Comparison of ENCODE assay signal across 7 cellular contexts in genomic region chr17:39164675-39165143, GRCh38. TPM values are rescaled to one million over a fixed set of nuclear protein-coding genes. Genes with fewer than 3 reads are reported as not detected.
DNase-seq lines count a peak whose midpoint lies in the region; ATAC-seq and TF ChIP-seq lines count a peak whose summit lies in the region.

No MANE protein-coding gene starts in this region.

- H3K27me3 ChIP-seq in OCI-LY3 (ENCODE audit: low read depth, low read length) = peaks cover 4% of the 10 kb centered on the region
- H3K27me3 ChIP-seq in esophagus muscularis mucosa = no peaks in the 10 kb centered on the region
- H3K27me3 ChIP-seq in muscle layer of colon (ENCODE audit: control insufficient read depth in 1 of 2, insufficient read depth in 2 of 2, low read length in 2 of 2) = no peaks in the 10 kb centered on the region

- H3K4me3 ChIP-seq in OCI-LY3 (ENCODE audit: low read length) (no peak overlapping the region), esophagus muscularis mucosa (peak overlapping the region; percentile 48 to 62 (median 59)), muscle layer of colon (ENCODE audit: low read depth in 1 of 2, low read length in 2 of 2) (peak overlapping the region; percentile 9 to 94)

- no peaks in the 10 kb centered on the region for H3K36me3 ChIP-seq in OCI-LY3 (replicated peaks; ENCODE audit: low read depth, low read length)
- H3K36me3 ChIP-seq in esophagus muscularis mucosa = no peaks in the 10 kb centered on the region
- no peaks in the 10 kb centered on the region for H3K36me3 ChIP-seq in muscle layer of colon (ENCODE audit: insufficient read depth, low read length)

- intact Hi-C loops in esophagus muscularis mucosa (cut with DNase I) = no loop called here

- H2AFZ ChIP-seq in OCI-LY3 (ENCODE audit: low read depth, low read length) = no peak overlapping the region

- no peak for TF ChIP-seq POLR2A in esophagus muscularis mucosa (IDR thresholded peaks at IDR 0.05; ENCODE audit: low read depth)

- TF ChIP-seq EP300 in esophagus muscularis mucosa (IDR thresholded peaks at IDR 0.05) = no peak

- H3K27ac ChIP-seq in OCI-LY3 (ENCODE audit: low read length) (no peak overlapping the region), esophagus muscularis mucosa (replicated peaks in 1 of 4) (peak overlapping the region in 3 of 4 donors; percentile 31 to 54 (median 53)), muscle layer of colon (ENCODE audit: low read depth, low read length) (peak overlapping the region; percentile 41)

- DNase-seq in activated T-cell treated with anti-CD3 and anti-CD28 coated beads for 4 hours (peak; percentile 62), esophagus muscularis mucosa (ENCODE audit: extremely low spot score) (peak; percentile 95)
- DNase-seq in stimulated activated CD8-positive, alpha-beta memory T cell treated with anti-CD3 and anti-CD28 coated beads, Interleukin-4, amount 100 ng/mL, for 4 hours (ENCODE audit: low read depth in 2 of 2, low spot score in 1 of 2) = peak; percentile 53 to 67

- WGBS in esophagus muscularis mucosa = 0% methylated on average over 10 of the region's 15 CpGs

- no peak overlapping the region for H3K4me2 ChIP-seq in OCI-LY3 (ENCODE audit: low read length)

- H3K79me2 ChIP-seq in OCI-LY3 (ENCODE audit: low read length) = no peaks in the 10 kb centered on the region

- H3K4me1 ChIP-seq in OCI-LY3 (ENCODE audit: low read length) = no peaks in the 10 kb centered on the region
- peaks cover 29 to 42% (median 35%) of the 10 kb centered on the region in 4 donors for H3K4me1 ChIP-seq in esophagus muscularis mucosa
- peaks cover 5% of the 10 kb centered on the region for H3K4me1 ChIP-seq in muscle layer of colon (ENCODE audit: insufficient read depth, low read length)

- H3K9me3 ChIP-seq in OCI-LY3 (ENCODE audit: insufficient read depth, low read length) (no peaks in the 10 kb centered on the region), esophagus muscularis mucosa (no peaks in the 10 kb centered on the region), muscle layer of colon (ENCODE audit: low read length) (no peaks in the 10 kb centered on the region)

- peak; percentile 65 for TF ChIP-seq CTCF in OCI-LY3 (IDR thresholded peaks at IDR 0.05; ENCODE audit: low read depth, low read length)
- peak; percentile 81 to 88 (median 85) for TF ChIP-seq CTCF in esophagus muscularis mucosa (IDR thresholded peaks at IDR 0.05)

- ATAC-seq in GM18502 (IDR thresholded peaks at IDR 0.05; ENCODE audit: poor library complexity, unreplicated experiment) (peak; percentile 73), HG03432 (IDR thresholded peaks at IDR 0.05; ENCODE audit: unreplicated experiment) (peak; percentile 82)

- no peaks in the 10 kb centered on the region for H4K20me1 ChIP-seq in OCI-LY3 (ENCODE audit: insufficient read depth, low read length)

- H3K9ac ChIP-seq in OCI-LY3 (ENCODE audit: low read length) (no peak overlapping the region), muscle layer of colon (ENCODE audit: low read length) (peak overlapping the region; percentile 87)

RNA-seq across cellular contexts. Expression of gene ARL5C, which starts 1.3 kb away (rescaled TPM):
- total RNA-seq in esophagus muscularis mucosa = 1 to 10 TPM in 1 of 4 donors, not detected in 3; 1.7 TPM

RNA-seq across cellular contexts. Expression of gene PLXDC1, which starts 13.3 kb away (rescaled TPM):
- 10 to 100 TPM in 2 of 4 donors, 1 to 10 TPM in 2; 7.5 to 17.0 (median 11.0) TPM for total RNA-seq in esophagus muscularis mucosa

RNA-seq across cellular contexts. Expression of gene CACNB1, which starts 32.8 kb away (rescaled TPM):
- 1 to 10 TPM; 3.1 to 8.0 (median 5.4) TPM for total RNA-seq in esophagus muscularis mucosa

RNA-seq across cellular contexts. Expression of gene RPL19, which starts 35.4 kb away (rescaled TPM):
- 1,000 to 10,000 TPM; 1,760 to 2,905 (median 2,361) TPM for total RNA-seq in esophagus muscularis mucosa
